In genomic region chr21:46062471-46063211, GRCh38 we compare ENCODE assay signal across 20 cellular contexts. TPM values are rescaled to one million over a fixed set of nuclear protein-coding genes. Genes with fewer than 3 reads are reported as not detected.
DNase-seq lines count a peak whose midpoint lies in the region; ATAC-seq and TF ChIP-seq lines count a peak whose summit lies in the region.
"Had no signal": no experiment of that assay in that cellular context is flagged by ENCODE, and none has a peak within 500 bp of the region (broad histone marks: within the 10 kb centered on the region; RNA-seq: fewer than 3 reads in every experiment).

No MANE protein-coding gene starts in this region.

- 76 to 77% methylated on average over 5 of the region's 5 CpGs for WGBS in lower leg skin, 2 donors

- H3K36me3 ChIP-seq in skeletal muscle tissue (ENCODE audit: control insufficient read depth in 3 of 3, insufficient read depth in 3 of 3, low read length in 3 of 3) (no peaks in the 10 kb centered on the region), Karpas-422 (ENCODE audit: insufficient read depth, low read length) (no peaks in the 10 kb centered on the region; the same call in 1 of the 2 replicates)
- H3K36me3 ChIP-seq: thyroid gland had no signal

- H3K36me3 Mint-ChIP-seq in stimulated activated naive CD8-positive, alpha-beta T cell treated with anti-CD3 and anti-CD28 coated beads, Interleukin-15, Interleukin-2, amounts not matched to agents 100 ng/mL and 50 ng/mL, for 24 hours (ENCODE audit: low read depth) = no peaks in the 10 kb centered on the region
- H3K36me3 Mint-ChIP-seq: activated naive CD4-positive, alpha-beta T cell treated with anti-CD3 and anti-CD28 coated beads, Interleukin-2, amount 10 ng/mL, durations not matched to agents 7 days and 5 days had no signal

- H3K9me2 ChIP-seq in Karpas-422 (replicated peaks; ENCODE audit: insufficient read depth, low read length) = no peaks in the 10 kb centered on the region

- H3K27me3 ChIP-seq in skeletal muscle tissue (ENCODE audit: control insufficient read depth in 3 of 3, insufficient read depth in 3 of 3, low read length in 3 of 3) = peaks cover 35 to 57% (median 37%) of the 10 kb centered on the region in 3 donors
- H3K27me3 ChIP-seq in Karpas-422 (ENCODE audit: low read length) = no peaks in the 10 kb centered on the region
- H3K27me3 ChIP-seq: thyroid gland had no signal

- no peak for TF ChIP-seq CTCF in lower leg skin (IDR thresholded peaks at IDR 0.05)

- DNase-seq in stimulated activated naive CD8-positive, alpha-beta T cell treated with anti-CD3 and anti-CD28 coated beads, Interleukin-15, Interleukin-2, amounts not matched to agents 100 U/mL and 50 U/mL, for 24 hours = no peak
- DNase-seq in lower leg skin (ENCODE audit: low spot score in 2 of 2) (peak; percentile 9 to 42), substantia nigra (lab: John Stamatoyannopoulos, UW) (no peak), NCI-H2107 (lab: John Stamatoyannopoulos, UW) (no peak), Karpas-422 (no peak), germinal center (ENCODE audit: low spot score) (no peak)
- DNase-seq: activated CD4-positive, alpha-beta T cell treated with anti-CD3 and anti-CD28 coated beads, Interleukin-2, amount 50 U/mL, for 1 hour; activated naive CD4-positive, alpha-beta T cell treated with anti-CD3 and anti-CD28 coated beads, Interleukin-2, amount 10 ng/mL, durations not matched to agents 7 days and 5 days; DMS153; effector CD8-positive, alpha-beta T cell; GDM1; naive B cell; NCI-H1436; NCI-H2171; NCI-H774; stimulated activated CD8-positive, alpha-beta memory T cell treated with anti-CD3 and anti-CD28 coated beads, Interleukin-4, amount 100 ng/mL, for 48 hours; thyroid gland had no signal

- peaks cover 31% of the 10 kb centered on the region for H3K27me3 Mint-ChIP-seq in stimulated activated naive CD8-positive, alpha-beta T cell treated with anti-CD3 and anti-CD28 coated beads, Interleukin-15, Interleukin-2, amounts not matched to agents 100 ng/mL and 50 ng/mL, for 24 hours

- H3K27ac Mint-ChIP-seq in stimulated activated naive CD8-positive, alpha-beta T cell treated with anti-CD3 and anti-CD28 coated beads, Interleukin-15, Interleukin-2, amounts not matched to agents 100 ng/mL and 50 ng/mL, for 24 hours = peak overlapping the region; percentile 37
- H3K27ac Mint-ChIP-seq: activated naive CD4-positive, alpha-beta T cell treated with anti-CD3 and anti-CD28 coated beads, Interleukin-2, amount 10 ng/mL, durations not matched to agents 7 days and 5 days; naive B cell had no signal

- H3K4me1 ChIP-seq in skeletal muscle tissue (ENCODE audit: control insufficient read depth in 3 of 3, insufficient read depth in 3 of 3, low read length in 3 of 3) (peaks cover 32 to 34% (median 34%) of the 10 kb centered on the region in 3 donors), Karpas-422 (ENCODE audit: low read length) (no peaks in the 10 kb centered on the region)
- H3K4me1 ChIP-seq: A549 had no signal

- H3K4me1 Mint-ChIP-seq in stimulated activated naive CD8-positive, alpha-beta T cell treated with anti-CD3 and anti-CD28 coated beads, Interleukin-15, Interleukin-2, amounts not matched to agents 100 ng/mL and 50 ng/mL, for 24 hours (ENCODE audit: low read depth) = peaks cover 72% of the 10 kb centered on the region

- H3K9ac ChIP-seq in skeletal muscle tissue (ENCODE audit: low read depth in 1 of 3, low read length in 3 of 3) (no peak overlapping the region), Karpas-422 (ENCODE audit: low read length) (no peak overlapping the region)

- H3K9me3 Mint-ChIP-seq in stimulated activated naive CD8-positive, alpha-beta T cell treated with anti-CD3 and anti-CD28 coated beads, Interleukin-15, Interleukin-2, amounts not matched to agents 100 ng/mL and 50 ng/mL, for 24 hours = peaks cover 8% of the 10 kb centered on the region

- no peaks in the 10 kb centered on the region for H4K20me1 ChIP-seq in Karpas-422 (ENCODE audit: insufficient read depth, low read depth, low read length)

- H3K79me2 ChIP-seq in Karpas-422 (ENCODE audit: low read length) = no peaks in the 10 kb centered on the region

- TF ChIP-seq POLR2A in lower leg skin (IDR thresholded peaks at IDR 0.05) = no peak

- H3K9me3 ChIP-seq in skeletal muscle tissue (ENCODE audit: control insufficient read depth in 3 of 3, low read length in 3 of 3) (peaks cover 0 to 4% (median 0%) of the 10 kb centered on the region in 3 donors), Karpas-422 (ENCODE audit: low read length) (peaks cover 23% of the 10 kb centered on the region)
- H3K9me3 ChIP-seq: thyroid gland had no signal

- no peak overlapping the region for H2AFZ ChIP-seq in Karpas-422 (ENCODE audit: low read length)

- intact Hi-C loops in lower leg skin (cut with DNase I; ENCODE audit: low total_unique reads) = no loop called here

- H3K4me2 ChIP-seq in Karpas-422 (ENCODE audit: low read depth, low read length, poor library complexity, severe bottlenecking) = no peak overlapping the region
- H3K4me2 ChIP-seq: A549 had no signal

- no peak overlapping the region for H3K4me3 Mint-ChIP-seq in stimulated activated naive CD8-positive, alpha-beta T cell treated with anti-CD3 and anti-CD28 coated beads, Interleukin-15, Interleukin-2, amounts not matched to agents 100 ng/mL and 50 ng/mL, for 24 hours
- H3K4me3 Mint-ChIP-seq: activated naive CD4-positive, alpha-beta T cell treated with anti-CD3 and anti-CD28 coated beads, Interleukin-2, amount 10 ng/mL, durations not matched to agents 7 days and 5 days had no signal

- ATAC-seq in stimulated activated naive CD8-positive, alpha-beta T cell treated with anti-CD3 and anti-CD28 coated beads, Interleukin-15, Interleukin-2, amounts not matched to agents 100 U/mL and 50 U/mL, for 24 hours = no peak
- ATAC-seq: A549 had no signal

- no peak overlapping the region for H3K4me3 ChIP-seq in lower leg skin (ENCODE audit: low read depth, poor library complexity, severe bottlenecking)
- H3K4me3 ChIP-seq in skeletal muscle tissue (ENCODE audit: low read length in 3 of 3) = no peak overlapping the region
- H3K4me3 ChIP-seq in Karpas-422 (ENCODE audit: low read length) = no peak overlapping the region
- H3K4me3 ChIP-seq: A549, thyroid gland had no signal

- peak overlapping the region; percentile 75 for H3K27ac ChIP-seq in skeletal muscle tissue (ENCODE audit: low read depth, low read length)
- no peak overlapping the region for H3K27ac ChIP-seq in substantia nigra (ENCODE audit: low read depth, low read length, poor library complexity, severe bottlenecking)
- no peak overlapping the region for H3K27ac ChIP-seq in Karpas-422 (ENCODE audit: low read length)
- H3K27ac ChIP-seq: A549 had no signal

RNA-seq across cellular contexts. Expression of gene COL6A2, which starts 35.3 kb away (rescaled TPM):
- total RNA-seq in lower leg skin (100 to 1,000 TPM; 137 to 543 (median 164) TPM), skeletal muscle tissue (459 TPM)
- total RNA-seq in Karpas-422 (2014; rRNA removed; shearing (Covaris generic); ENCODE audit: low replicate concordance) = not detected in 2 replicates

Comparison
In these comparisons a context has a peak if more than half of its experiments do, and no peak if none do; other contexts are left out.
1. DNase-seq: peak in lower leg skin (2 of 2); none in stimulated activated naive CD8-positive, alpha-beta T cell treated with anti-CD3 and anti-CD28 coated beads, Interleukin-15, Interleukin-2, amounts not matched to agents 100 U/mL and 50 U/mL, for 24 hours (single experiment), substantia nigra (0 of 49), NCI-H2107 (single experiment), Karpas-422 (single experiment) and germinal center (single experiment).
2. RNA of gene COL6A2, which starts 35.3 kb away (total RNA-seq): 459 TPM in skeletal muscle tissue (single experiment) and 137 to 543 TPM in lower leg skin; not detected in Karpas-422; every median in the first group is over 100 times any median in the second.